In the genomic region with DNA sequence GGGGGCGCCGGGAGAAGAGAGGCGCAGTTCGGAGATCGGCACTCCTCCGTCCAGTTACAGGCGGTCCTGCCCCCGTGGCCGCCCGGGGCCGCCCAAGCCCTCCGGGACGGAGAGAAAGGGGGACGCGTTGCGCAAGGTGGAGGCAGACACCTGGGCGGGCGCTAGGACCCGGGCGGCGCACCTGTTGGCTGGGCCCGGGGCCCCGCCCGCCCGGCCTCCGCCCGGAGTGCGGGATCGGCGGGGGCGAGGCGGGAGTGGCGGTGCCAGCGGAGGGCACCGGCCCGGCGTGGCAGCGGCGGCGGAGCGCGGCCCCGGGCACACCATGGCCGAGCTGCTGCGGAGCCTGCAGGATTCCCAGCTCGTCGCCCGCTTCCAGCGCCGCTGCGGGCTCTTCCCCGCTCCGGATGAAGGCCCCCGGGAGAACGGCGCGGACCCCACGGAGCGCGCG, we compare ENCODE assay signal across 8 cellular contexts. TPM values are rescaled to one million over a fixed set of nuclear protein-coding genes. Genes with fewer than 3 reads are reported as not detected.
DNase-seq lines count a peak whose midpoint lies in the region; ATAC-seq, FAIRE-seq and TF ChIP-seq lines count a peak whose summit lies in the region.

A gene with protein sequence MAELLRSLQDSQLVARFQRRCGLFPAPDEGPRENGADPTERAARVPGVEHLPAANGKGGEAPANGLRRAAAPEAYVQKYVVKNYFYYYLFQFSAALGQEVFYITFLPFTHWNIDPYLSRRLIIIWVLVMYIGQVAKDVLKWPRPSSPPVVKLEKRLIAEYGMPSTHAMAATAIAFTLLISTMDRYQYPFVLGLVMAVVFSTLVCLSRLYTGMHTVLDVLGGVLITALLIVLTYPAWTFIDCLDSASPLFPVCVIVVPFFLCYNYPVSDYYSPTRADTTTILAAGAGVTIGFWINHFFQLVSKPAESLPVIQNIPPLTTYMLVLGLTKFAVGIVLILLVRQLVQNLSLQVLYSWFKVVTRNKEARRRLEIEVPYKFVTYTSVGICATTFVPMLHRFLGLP (plus strand): TSS at position 263 of the 448 bp plus-strand sequence. CDS start 60 bp downstream, at position 323.

- H4K91ac ChIP-seq in H1 (replicated peaks; ENCODE audit: insufficient read length, low read length), result no peak within 1 kb of the TSS

- POLR2A ChIA-PET in H1 (lab: Charles Lee; ENCODE audit: partially characterized antibody), result no interaction called here

- H3K4ac ChIP-seq in H1 (replicated peaks; ENCODE audit: insufficient read length, low read depth, low read length), result no peak within 1 kb of the TSS

- CTCF ChIA-PET in H1 (lab: Charles Lee; ENCODE audit: partially characterized antibody), result no interaction called here

- no peak within 1 kb of the TSS for H2BK15ac ChIP-seq in H1 (ENCODE audit: low read length)

- H3K23ac ChIP-seq in H1 (ENCODE audit: insufficient read length), result no peak within 1 kb of the TSS

- no peak for FAIRE-seq in H1 (lab: Jason Lieb, UNC)

- H4K8ac ChIP-seq in H1 (ENCODE audit: extremely low read depth, insufficient read depth, low read length), result no peak within 1 kb of the TSS

- TF ChIP-seq CTCF in H1 (IDR thresholded peaks at IDR 0.05; ENCODE audit: control extremely low read depth in 1 of 3, insufficient read depth in 1 of 3, low read depth in 1 of 3, low read length in 3 of 3), result no peak

- no peak within 1 kb of the TSS for H2BK120ac ChIP-seq in H1 (replicated peaks; ENCODE audit: low read depth, low read length)

- no peaks in the 10 kb centered on the region for H3K9me3 ChIP-seq in H1 (ENCODE audit: insufficient read depth in 2 of 2, low read depth in 1 of 2, low read length in 1 of 2)

- H3K27ac ChIP-seq in H1 (ENCODE audit: low read depth, low read length), result no peak within 1 kb of the TSS

- peaks cover 41% of the 10 kb centered on the region for H3K27me3 Mint-ChIP-seq in T-helper 2 cell treated with Interferon-gamma antibody and Interleukin-4, amounts not matched to agents 5 μg/mL and 100 μg/mL, for 36 hours (ENCODE audit: low read depth)
- peaks cover 25 to 56% of the 10 kb centered on the region in 2 donors for H3K27me3 Mint-ChIP-seq in natural killer cell treated with Interleukin-12 subunit alpha and Interleukin-12 subunit beta and Interleukin-15 and Interleukin-18, amount 100 ng/mL, for 72 hours

- TF ChIP-seq POLR2A in H1 (IDR thresholded peaks at IDR 0.05; ENCODE audit: control extremely low read depth in 1 of 2, low read depth in 2 of 2, low read length in 2 of 2), result no peak

- no peak within 1 kb of the TSS; the same call in 1 of the 2 replicates for H2BK12ac ChIP-seq in H1 (ENCODE audit: low read depth, low read length)

- no peak within 1 kb of the TSS for H2AK5ac ChIP-seq in H1 (ENCODE audit: low read depth, low read length)

- no peak within 1 kb of the TSS for H2BK5ac ChIP-seq in H1 (ENCODE audit: low read depth, low read length)

- peak within 1 kb of the TSS; percentile 81 for H3K4me3 Mint-ChIP-seq in T-helper 2 cell treated with Interferon-gamma antibody and Interleukin-4, amounts not matched to agents 5 μg/mL and 100 μg/mL, for 36 hours
- H3K4me3 Mint-ChIP-seq in natural killer cell treated with Interleukin-12 subunit alpha and Interleukin-12 subunit beta and Interleukin-15 and Interleukin-18, amount 100 ng/mL, for 72 hours, result peak within 1 kb of the TSS; percentile 22

- H3K9ac ChIP-seq in H1 (replicated peaks in 1 of 4; ENCODE audit: extremely low read depth in 1 of 4, low read depth in 3 of 4, low read length in 3 of 4), result peak within 1 kb of the TSS in 1 of 4 experiments; percentile 34; a peak in 1 of 7 replicates

- H2BK20ac ChIP-seq in H1 (ENCODE audit: low read length), result no peak within 1 kb of the TSS

- peaks cover 0 to 4% (median 0%) of the 10 kb centered on the region in 4 experiments; a peak in 1 of 8 replicates for H3K36me3 ChIP-seq in H1 (ENCODE audit: control insufficient read depth in 2 of 4, insufficient read depth in 4 of 4, low read length in 3 of 4)

- H3K36me3 Mint-ChIP-seq in T-helper 2 cell treated with Interferon-gamma antibody and Interleukin-4, amounts not matched to agents 5 μg/mL and 100 μg/mL, for 36 hours (ENCODE audit: low read depth), result no peaks in the 10 kb centered on the region
- H3K36me3 Mint-ChIP-seq in natural killer cell treated with Interleukin-12 subunit alpha and Interleukin-12 subunit beta and Interleukin-15 and Interleukin-18, amount 100 ng/mL, for 72 hours, result peaks cover 6% of the 10 kb centered on the region

- peaks cover 3% of the 10 kb centered on the region; the same call in 1 of the 2 replicates for H3K23me2 ChIP-seq in H1 (ENCODE audit: low read depth, low read length)

- H4K20me1 ChIP-seq in H1 (replicated peaks in 1 of 2; ENCODE audit: control insufficient read depth in 1 of 2, insufficient read depth in 2 of 2, low read length in 2 of 2), result no peaks in the 10 kb centered on the region

- H3K9me3 Mint-ChIP-seq in T-helper 2 cell treated with Interferon-gamma antibody and Interleukin-4, amounts not matched to agents 5 μg/mL and 100 μg/mL, for 36 hours, result no peaks in the 10 kb centered on the region
- no peaks in the 10 kb centered on the region for H3K9me3 Mint-ChIP-seq in natural killer cell treated with Interleukin-12 subunit alpha and Interleukin-12 subunit beta and Interleukin-15 and Interleukin-18, amount 100 ng/mL, for 72 hours

- H3K14ac ChIP-seq in H1 (ENCODE audit: insufficient read length), result no peak within 1 kb of the TSS

- peaks cover 47 to 73% (median 69%) of the 10 kb centered on the region in 4 experiments for H3K27me3 ChIP-seq in H1 (replicated peaks in 1 of 4; ENCODE audit: control insufficient read depth in 3 of 4, extremely low read depth in 1 of 4, insufficient read depth in 3 of 4, low read length in 3 of 4)

- H3K79me2 ChIP-seq in H1 (ENCODE audit: control insufficient read depth in 1 of 2, insufficient read depth in 2 of 2, low read length in 2 of 2), result no peaks in the 10 kb centered on the region

- peaks cover 20% of the 10 kb centered on the region for H3K4me1 Mint-ChIP-seq in T-helper 2 cell treated with Interferon-gamma antibody and Interleukin-4, amounts not matched to agents 5 μg/mL and 100 μg/mL, for 36 hours (ENCODE audit: low read depth)
- peaks cover 0 to 6% of the 10 kb centered on the region in 2 donors for H3K4me1 Mint-ChIP-seq in natural killer cell treated with Interleukin-12 subunit alpha and Interleukin-12 subunit beta and Interleukin-15 and Interleukin-18, amount 100 ng/mL, for 72 hours (ENCODE audit: low read depth in 2 of 2)

- peak within 1 kb of the TSS; percentile 88 to 95 for H3K4me2 ChIP-seq in H1 (ENCODE audit: insufficient read depth in 1 of 2, low read depth in 2 of 2, low read length in 2 of 2)

- H2AFZ ChIP-seq in H1 (ENCODE audit: low read length), result peak within 1 kb of the TSS; percentile 90

- H3K27ac Mint-ChIP-seq in T-helper 2 cell treated with Interferon-gamma antibody and Interleukin-4, amounts not matched to agents 5 μg/mL and 100 μg/mL, for 36 hours, result peak within 1 kb of the TSS; percentile 60
- peak within 1 kb of the TSS in 1 of 2 donors; percentile 57 for H3K27ac Mint-ChIP-seq in natural killer cell treated with Interleukin-12 subunit alpha and Interleukin-12 subunit beta and Interleukin-15 and Interleukin-18, amount 100 ng/mL, for 72 hours

- WGBS in H1 (ENCODE audit: extremely low coverage in 1 of 2, insufficient coverage in 1 of 2, insufficient read length in 1 of 2, insufficient replicate concordance in 2 of 2, low coverage in 1 of 2, low lambda C conversion rate in 2 of 2, missing lambda C conversion rate in 1 of 2), 2 experiments, result 1% methylated on average over 28 of the region's 61 CpGs; no CpG with 5 or more reads in 1 of the 2 experiments

- ATAC-seq in HG02943 (IDR thresholded peaks at IDR 0.05; ENCODE audit: low read depth, unreplicated experiment), result peak; percentile 20
- peak; percentile 48 for ATAC-seq in natural killer cell treated with Interleukin-12 subunit alpha and Interleukin-12 subunit beta and Interleukin-15 and Interleukin-18, amount 100 ng/mL, for 72 hours

- H3K4me1 ChIP-seq in H1 (replicated peaks in 1 of 4; ENCODE audit: control insufficient read depth in 3 of 4, insufficient read depth in 4 of 4, low read length in 3 of 4), result peaks cover 2 to 8% (median 5%) of the 10 kb centered on the region in 4 experiments; a peak in 5 of 7 replicates

- no peak for TF ChIP-seq EP300 in H1 (IDR thresholded peaks at IDR 0.05; ENCODE audit: borderline replicate concordance in 1 of 2, low read depth in 2 of 2, low read length in 2 of 2)

- H3K4me3 ChIP-seq in H1 (ENCODE audit: extremely low read depth in 1 of 4, insufficient read depth in 2 of 4, low read depth in 3 of 4, low read length in 4 of 4), result peak within 1 kb of the TSS; percentile 52 to 74 (median 55)

- peak within 1 kb of the TSS; percentile 38; the same call in 1 of the 2 replicates for H3K18ac ChIP-seq in H1 (ENCODE audit: extremely low read depth, low read length)

- H3K56ac ChIP-seq in H1 (replicated peaks; ENCODE audit: insufficient read length, low read depth, low read length), result no peak within 1 kb of the TSS

- no peak within 1 kb of the TSS for H4K5ac ChIP-seq in H1 (ENCODE audit: insufficient read length, low read depth, low read length)

- H3K79me1 ChIP-seq in H1 (ENCODE audit: low read depth, low read length), result no peaks in the 10 kb centered on the region

- no peak for TF ChIP-seq RAD21 in H1 (IDR thresholded peaks at IDR 0.05 in 1 of 2, conservative IDR thresholded peaks at IDR 0.05 in 1 of 2; ENCODE audit: low read depth in 2 of 2, low read length in 2 of 2)

- DNase-seq in NCI-H1436 (lab: John Stamatoyannopoulos, UW) (peak; percentile 19), NCI-H1436 treated with DMSO at 0.1 percent for 48 hours (lab: John Stamatoyannopoulos, UW) (no peak), H1 (ENCODE audit: low read depth in 1 of 2, low spot score in 2 of 2) (peak in 1 of 2 experiments; percentile 76), NCI-H524 (lab: John Stamatoyannopoulos, UW) (no peak), SIG-M5 treated with dmso at 0.1 percent for 504 hours (lab: John Stamatoyannopoulos, UW; ENCODE audit: unreplicated experiment) (no peak)
- no peak for DNase-seq in T-helper 2 cell treated with Interferon-gamma antibody and Interleukin-4, amounts not matched to agents 5 μg/mL and 100 μg/mL, for 36 hours (ENCODE audit: low spot score)
- no peak for DNase-seq in natural killer cell treated with Interleukin-12 subunit alpha and Interleukin-12 subunit beta and Interleukin-15 and Interleukin-18, amount 100 ng/mL, for 72 hours (ENCODE audit: low spot score)

RNA-seq across cellular contexts. Expression of the gene that starts here (rescaled TPM):
- not detected in 2 replicates for total RNA-seq in H1 (2021; fragmentation: NEBNext Ultra II Directional; extraction: Animal tissue kit (Norgen Biotek cat#: 25700))
- polyA plus RNA-seq in H1 (2011; rRNA removed), result 0.27 and 0.29 TPM in 2 replicates
- 0.12 TPM for polyA plus RNA-seq in H1 (2011; cell fraction: cytosol; rRNA removed)
- polyA plus RNA-seq in H1 (2011; cell fraction: nucleus; rRNA removed), result 0.07 TPM
- polyA plus RNA-seq in H1 (2012, experiment 1 of 2), result 0.31 to 0.65 TPM (median 0.41 TPM) in 4 replicates
- polyA plus RNA-seq in H1 (2012, experiment 2 of 2), result 0.09 TPM
- 0.06 TPM for polyA plus RNA-seq in H1 (2013, experiment 1 of 2)
- polyA plus RNA-seq in H1 (2013, experiment 2 of 2), result 0.02 TPM
- 0.16 and 0.41 TPM in 2 replicates for polyA minus RNA-seq in H1 (2011; rRNA and poly(A)+ RNA removed)
- not detected for polyA minus RNA-seq in H1 (2011; cell fraction: cytosol; rRNA and poly(A)+ RNA removed)
- not detected for polyA minus RNA-seq in H1 (2011; cell fraction: nucleus; rRNA and poly(A)+ RNA removed)
- under 1 TPM; 0.12 to 0.20 TPM for total RNA-seq in natural killer cell treated with Interleukin-12 subunit alpha and Interleukin-12 subunit beta and Interleukin-15 and Interleukin-18, amount 100 ng/mL, for 72 hours

Comparison
In these comparisons a context has a peak if more than half of its experiments do, and no peak if none do; other contexts are left out.
1. Peak in ATAC-seq in natural killer cell treated with Interleukin-12 subunit alpha and Interleukin-12 subunit beta and Interleukin-15 and Interleukin-18, amount 100 ng/mL, for 72 hours; RNA of the gene not detected or under 1 TPM.